10 cellular contexts compared by ENCODE assay signal in the genomic region with DNA sequence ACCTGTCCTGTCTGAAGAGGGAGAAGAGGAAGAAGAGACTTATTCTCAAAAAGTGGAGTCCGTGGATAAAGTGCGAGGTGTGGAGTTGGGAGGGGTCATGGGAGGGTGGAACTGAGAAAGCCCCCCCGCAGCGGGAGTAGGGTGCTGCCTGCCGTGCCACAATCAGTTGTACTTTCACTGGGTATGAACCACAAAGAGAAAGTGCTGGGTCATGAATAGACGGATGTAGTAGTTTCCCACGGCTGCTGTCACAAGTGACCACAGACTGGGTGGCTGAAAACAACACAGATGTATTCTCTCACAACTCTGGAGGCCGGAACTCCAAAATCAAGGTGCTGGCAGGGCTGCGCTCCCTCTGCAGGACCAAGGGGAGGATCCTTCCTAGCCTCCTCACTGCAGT. TPM values are rescaled to one million over a fixed set of nuclear protein-coding genes. Genes with fewer than 3 reads are reported as not detected.
DNase-seq lines count a peak whose midpoint lies in the region; ATAC-seq, FAIRE-seq and TF ChIP-seq lines count a peak whose summit lies in the region.
"Had no signal": no experiment of that assay in that cellular context is flagged by ENCODE, and none has a peak within 500 bp of the region (broad histone marks: within the 10 kb centered on the region; RNA-seq: fewer than 3 reads in every experiment).

No MANE protein-coding gene starts in this region.

- no peaks in the 10 kb centered on the region for H3K79me2 ChIP-seq in mammary epithelial cell (ENCODE audit: insufficient read depth, low read length)

- WGBS in mammary epithelial cell (ENCODE audit: low coverage, missing lambda C conversion rate): 90% methylated on average over 5 of the region's 9 CpGs
- 58 to 77% (median 63%) methylated on average over 9 of the region's 9 CpGs for WGBS in small intestine, 3 donors

- H3K27me3 Mint-ChIP-seq in activated CD8-positive, alpha-beta T cell treated with anti-CD3 and anti-CD28 coated beads for 36 hours: peaks cover 5% of the 10 kb centered on the region

- DNase-seq in GF-D8 (lab: John Stamatoyannopoulos, UW): peak; percentile 57
- DNase-seq in activated CD8-positive, alpha-beta T cell treated with anti-CD3 and anti-CD28 coated beads for 36 hours: peak; percentile 62
- no peak for DNase-seq in NCI-H69 (lab: John Stamatoyannopoulos, UW)
- DNase-seq in dorsolateral prefrontal cortex: no peak
- DNase-seq in mammary epithelial cell: no peak
- no peak for DNase-seq in small intestine
- DNase-seq: amygdala, SK-N-SH had no signal

- no peak for FAIRE-seq in small intestine (lab: Jason Lieb, UNC)

- CTCF ChIA-PET in activated CD8-positive, alpha-beta T cell treated with anti-CD3 and anti-CD28 coated beads for 36 hours (lab: Charles Lee): no interaction called here
- CTCF ChIA-PET in mammary epithelial cell (lab: Charles Lee; ENCODE audit: low non-redundant PET): no interaction called here

- POLR2A ChIA-PET in activated CD8-positive, alpha-beta T cell treated with anti-CD3 and anti-CD28 coated beads for 36 hours (lab: Charles Lee): no interaction called here

- TF ChIP-seq CTCF in activated CD8-positive, alpha-beta T cell treated with anti-CD3 and anti-CD28 coated beads for 36 hours (IDR thresholded peaks at IDR 0.05): no peak
- TF ChIP-seq CTCF in dorsolateral prefrontal cortex (IDR thresholded peaks at IDR 0.05 in 54 of 56, conservative IDR thresholded peaks at IDR 0.05 in 2 of 56; ENCODE audit: low read depth in 1 of 56, partially characterized antibody in 56 of 56) (no peak), mammary epithelial cell (conservative IDR thresholded peaks at IDR 0.05 in 1 of 2, IDR thresholded peaks at IDR 0.05 in 1 of 2; ENCODE audit: extremely low read depth in 1 of 2, insufficient read depth in 1 of 2, low read depth in 1 of 2, low read length in 2 of 2) (no peak)

- no peak overlapping the region for H3K9ac ChIP-seq in mammary epithelial cell (ENCODE audit: insufficient read depth, low read length)
- H3K9ac ChIP-seq: SK-N-SH had no signal

- in situ Hi-C loops in mammary epithelial cell (cut with MboI; ENCODE audit: low sequenced_read_pairs in 2 of 2): no loop called here

- H3K27ac Mint-ChIP-seq in activated CD8-positive, alpha-beta T cell treated with anti-CD3 and anti-CD28 coated beads for 36 hours: no peak overlapping the region

- no peak overlapping the region for H3K4me3 ChIP-seq in dorsolateral prefrontal cortex
- no peak overlapping the region for H3K4me3 ChIP-seq in mammary epithelial cell (replicated peaks in 1 of 3; ENCODE audit: insufficient read depth in 1 of 3, low read depth in 2 of 3, low read length in 3 of 3)
- no peak overlapping the region for H3K4me3 ChIP-seq in small intestine (ENCODE audit: low read depth in 1 of 2, low read length in 2 of 2)

- H4K20me1 ChIP-seq in mammary epithelial cell (ENCODE audit: insufficient read depth, low read length): no peaks in the 10 kb centered on the region

- intact Hi-C loops in activated CD8-positive, alpha-beta T cell treated with anti-CD3 and anti-CD28 coated beads for 36 hours (cut with micrococcal nuclease): no loop called here
- intact Hi-C loops in dorsolateral prefrontal cortex (cut with DNase I) (no loop called here), mammary epithelial cell (cut with micrococcal nuclease) (no loop called here)

- peaks cover 0 to 3% (median 0%) of the 10 kb centered on the region in 45 donors for H3K27me3 ChIP-seq in dorsolateral prefrontal cortex
- H3K27me3 ChIP-seq in mammary epithelial cell (ENCODE audit: insufficient read depth, low read length): no peaks in the 10 kb centered on the region
- H3K27me3 ChIP-seq in small intestine (ENCODE audit: control insufficient read depth in 2 of 2, insufficient read depth in 2 of 2, low read length in 2 of 2): no peaks in the 10 kb centered on the region

- no peak overlapping the region for H3K4me3 Mint-ChIP-seq in activated CD8-positive, alpha-beta T cell treated with anti-CD3 and anti-CD28 coated beads for 36 hours

- no peaks in the 10 kb centered on the region for H3K9me3 Mint-ChIP-seq in activated CD8-positive, alpha-beta T cell treated with anti-CD3 and anti-CD28 coated beads for 36 hours

- no peaks in the 10 kb centered on the region for H3K36me3 ChIP-seq in mammary epithelial cell (ENCODE audit: insufficient read depth, low read length)
- H3K36me3 ChIP-seq in small intestine (ENCODE audit: control insufficient read depth in 2 of 2, insufficient read depth in 2 of 2, low read length in 2 of 2): no peaks in the 10 kb centered on the region

- dilution Hi-C loops in mammary epithelial cell (cut with HindIII; ENCODE audit: low sequenced_read_pairs): no loop called here

- peak; percentile 73 for ATAC-seq in GM19351 (IDR thresholded peaks at IDR 0.05; ENCODE audit: unreplicated experiment)
- ATAC-seq in HG03103 (IDR thresholded peaks at IDR 0.05; ENCODE audit: low read depth, unreplicated experiment): peak; percentile 77
- peak; percentile 79 for ATAC-seq in activated CD8-positive, alpha-beta T cell treated with anti-CD3 and anti-CD28 coated beads for 36 hours

- H3K27ac ChIP-seq in dorsolateral prefrontal cortex (no peak overlapping the region), mammary epithelial cell (ENCODE audit: insufficient read depth, low read depth, low read length) (no peak overlapping the region), small intestine (ENCODE audit: low read depth in 1 of 2, low read length in 1 of 2) (no peak overlapping the region)

- H3K4me2 ChIP-seq in mammary epithelial cell (ENCODE audit: insufficient read depth, low read depth, low read length): no peak overlapping the region
- H3K4me2 ChIP-seq: SK-N-SH had no signal

- H3K9me3 ChIP-seq in mammary epithelial cell (replicated peaks; ENCODE audit: insufficient read depth, low read length): no peaks in the 10 kb centered on the region
- no peaks in the 10 kb centered on the region for H3K9me3 ChIP-seq in small intestine (ENCODE audit: control insufficient read depth, low read depth)
- H3K9me3 ChIP-seq: SK-N-SH had no signal

- H3K4me1 ChIP-seq in mammary epithelial cell (ENCODE audit: insufficient read depth, low read length): peaks cover under 1% of the 10 kb centered on the region
- peaks cover 0 to 4% of the 10 kb centered on the region in 2 donors for H3K4me1 ChIP-seq in small intestine (ENCODE audit: control insufficient read depth in 2 of 2, insufficient read depth in 1 of 2, low read depth in 1 of 2, low read length in 1 of 2)

- H3K36me3 Mint-ChIP-seq in activated CD8-positive, alpha-beta T cell treated with anti-CD3 and anti-CD28 coated beads for 36 hours (ENCODE audit: low read depth): no peaks in the 10 kb centered on the region

- H2AFZ ChIP-seq in mammary epithelial cell (ENCODE audit: low read depth, low read length): no peak overlapping the region

- H3K4me1 Mint-ChIP-seq in activated CD8-positive, alpha-beta T cell treated with anti-CD3 and anti-CD28 coated beads for 36 hours (ENCODE audit: low read depth): peaks cover 8% of the 10 kb centered on the region

- no TSS peak for BruUV-seq in mammary epithelial cell (replicated peaks; lab: Mats Ljungman, UMichigan)

RNA-seq across cellular contexts. Expression of gene DNAH10, which starts 5.5 kb away (rescaled TPM):
- under 1 TPM; 0.38 to 0.43 TPM for total RNA-seq in activated CD8-positive, alpha-beta T cell treated with anti-CD3 and anti-CD28 coated beads for 36 hours
- total RNA-seq in dorsolateral prefrontal cortex (1 to 10 TPM in 116 of 120 experiments, under 1 TPM in 4; 0.79 to 7.0 (median 2.1) TPM), mammary epithelial cell (under 1 TPM; 0.50 to 0.96 TPM)
- polyA plus RNA-seq in mammary epithelial cell (0.16 TPM), small intestine (under 1 TPM in 2 of 3 donors, not detected in 1; 0.22 to 0.45 TPM)
- 0.16 TPM for polyA minus RNA-seq in mammary epithelial cell

RNA-seq across cellular contexts. Expression of gene ATP6V0A2, which starts 55.5 kb away (rescaled TPM):
- total RNA-seq in activated CD8-positive, alpha-beta T cell treated with anti-CD3 and anti-CD28 coated beads for 36 hours: 10 to 100 TPM; 54.6 to 60.3 TPM
- total RNA-seq in dorsolateral prefrontal cortex: 10 to 100 TPM; 13.2 to 38.0 (median 23.4) TPM
- 10 to 100 TPM; 31.0 to 32.3 TPM for total RNA-seq in mammary epithelial cell
- 14.7 TPM for polyA plus RNA-seq in mammary epithelial cell
- 101 TPM for polyA minus RNA-seq in mammary epithelial cell
- polyA plus RNA-seq in small intestine: 1 to 10 TPM; 3.2 to 8.2 (median 4.5) TPM

Comparison
In these comparisons a context has a peak if more than half of its experiments do, and no peak if none do; other contexts are left out.
1. DNase-seq: peak in GF-D8 (single experiment) and activated CD8-positive, alpha-beta T cell treated with anti-CD3 and anti-CD28 coated beads for 36 hours (single experiment); none in NCI-H69 (single experiment), dorsolateral prefrontal cortex (0 of 10), mammary epithelial cell (single experiment) and small intestine (single experiment).
2. Peak in every context shown above with its lines, with median percentiles within 50 percentile points of each other: ATAC-seq.